8 cellular contexts compared by ENCODE assay signal in the genomic region with DNA sequence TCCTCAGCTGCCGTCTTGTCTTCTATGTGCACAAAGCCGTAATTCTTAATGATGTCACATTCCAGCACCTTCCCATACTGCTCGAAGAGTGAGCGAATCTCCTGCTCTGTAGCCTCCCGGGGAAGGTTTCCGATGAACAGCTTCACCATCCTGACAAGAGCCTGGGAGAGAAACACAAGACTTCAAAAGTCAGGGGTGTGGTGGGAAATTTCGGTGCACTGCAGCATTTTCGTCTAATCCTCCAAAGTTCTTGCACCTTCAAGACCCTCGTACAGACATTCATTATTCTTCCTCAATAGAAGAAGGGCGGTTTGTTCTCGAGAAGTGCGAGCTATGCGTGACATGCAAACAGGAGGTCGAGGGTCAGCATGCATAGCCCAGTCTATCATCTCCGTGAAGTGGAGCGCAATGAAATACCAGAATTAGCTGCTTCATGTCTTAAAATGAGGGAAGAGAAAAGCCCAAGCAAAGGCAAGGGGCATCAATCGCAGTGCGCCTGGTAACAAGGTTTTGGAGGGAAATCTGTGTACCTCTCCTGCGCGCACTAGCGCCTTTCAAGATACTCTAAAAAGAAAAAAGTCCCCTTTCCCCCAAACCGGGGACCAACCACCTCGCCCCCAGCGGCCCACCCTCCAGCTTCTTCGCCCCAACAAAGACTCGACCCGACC. TPM values are rescaled to one million over a fixed set of nuclear protein-coding genes. Genes with fewer than 3 reads are reported as not detected.
DNase-seq lines count a peak whose midpoint lies in the region; ATAC-seq, FAIRE-seq and TF ChIP-seq lines count a peak whose summit lies in the region.

No MANE protein-coding gene starts in this region.

- in situ Hi-C loops in GM12878 (cut with MboI): no loop called here

- H3K4me1 Mint-ChIP-seq in activated naive CD4-positive, alpha-beta T cell treated with anti-CD3 and anti-CD28 coated beads, Interleukin-2, amount 50 U/mL, for 24 hours: peaks cover 35% of the 10 kb centered on the region

- H2AFZ ChIP-seq in GM12878 (ENCODE audit: control insufficient read depth, low read depth, low read length): peak overlapping the region; percentile 89

- H3K36me3 ChIP-seq in GM12878 (ENCODE audit: control insufficient read depth in 2 of 2, insufficient read depth in 2 of 2, low read length in 1 of 2) (no peaks in the 10 kb centered on the region), lower lobe of right lung (no peaks in the 10 kb centered on the region), upper lobe of left lung (no peaks in the 10 kb centered on the region)

- H3K27me3 ChIP-seq in GM12878 (replicated peaks in 1 of 2; ENCODE audit: control insufficient read depth in 2 of 2, insufficient read depth in 2 of 2, low read length in 1 of 2): no peaks in the 10 kb centered on the region
- H3K27me3 ChIP-seq in lower lobe of right lung (ENCODE audit: low read depth): no peaks in the 10 kb centered on the region
- H3K27me3 ChIP-seq in upper lobe of left lung: no peaks in the 10 kb centered on the region

- H3K4me1 ChIP-seq in GM12878 (ENCODE audit: control insufficient read depth, insufficient read depth, low read length) (peaks cover 9% of the 10 kb centered on the region), lower lobe of right lung (peaks cover 38% of the 10 kb centered on the region), upper lobe of left lung (peaks cover 32 to 51% (median 40%) of the 10 kb centered on the region in 4 donors)

- RAD21 ChIA-PET in GM12878 (lab: Charles Lee; ENCODE audit: unreplicated experiment): interaction anchor here (0.7 to 4.0 kb wide), 27 partner anchors 16 to 491 kb away, joined by 3 to 74 read pairs (median 6); partner anchors contain the start of genes ACTN3, CCDC87, CCS and CTSF

- POLR2A ChIA-PET in GM12878 (lab: Charles Lee): interaction anchor here (0.6 to 3.2 kb wide), 16 partner anchors 9 to 238 kb away, joined by 3 to 26 read pairs (median 6); partner anchors contain the start of genes ACTN3, CCDC87, CCS and DPP3

- ATAC-seq in GM12878: no peak
- ATAC-seq in lower lobe of right lung: no peak
- ATAC-seq in upper lobe of left lung (ENCODE audit: low FRiP score in 2 of 2): no peak
- no peak for ATAC-seq in GM21381 (IDR thresholded peaks at IDR 0.05; ENCODE audit: unreplicated experiment)

- peaks cover 24% of the 10 kb centered on the region for H3K79me2 ChIP-seq in GM12878 (ENCODE audit: control insufficient read depth, insufficient read depth, low read length)

- peak overlapping the region; percentile 98 for H3K4me2 ChIP-seq in GM12878 (ENCODE audit: control insufficient read depth, insufficient read depth)

- FAIRE-seq in GM12878 (lab: Jason Lieb, UNC): no peak
- no peak for FAIRE-seq in urothelium cell line (lab: Jason Lieb, UNC)

- no peak for DNase-seq in activated naive CD4-positive, alpha-beta T cell treated with Interleukin-2 at 50 U/mL for 16 hours
- DNase-seq in GM12878 (ENCODE audit: low read depth, low spot score) (no peak), lower lobe of right lung (no peak), upper lobe of left lung (no peak), RPMI8226 (no peak), urothelium cell line (ENCODE audit: low spot score) (no peak)

- H3K27ac ChIP-seq in GM12878 (ENCODE audit: control insufficient read depth, insufficient read depth) (peak overlapping the region; percentile 89), lower lobe of right lung (peak overlapping the region; percentile 93), upper lobe of left lung (peak overlapping the region; percentile 89 to 98 (median 96))

- CTCF ChIA-PET in GM12878 (lab: Yijun Ruan, JAX): interaction anchor here (0.6 to 6.3 kb wide), 32 partner anchors 9 to 291 kb away, joined by 3 to 166 read pairs (median 8); partner anchors contain the start of genes ACTN3, BBS1, CCDC87 and CCS

- BruUV-seq in GM12878 (replicated peaks; lab: Mats Ljungman, UMichigan): no TSS peak

- SMC1A ChIA-PET in GM12878 (lab: Charles Lee; ENCODE audit: uncharacterized antibody, unreplicated experiment): interaction anchor here (0.6 to 4.2 kb wide), 21 partner anchors 13 to 238 kb away, joined by 3 to 74 read pairs (median 5); partner anchors contain the start of genes ACTN3, CCDC87, CCS and MRPL11

- TF ChIP-seq POLR2A in GM12878 (IDR thresholded peaks at IDR 0.05; ENCODE audit: low read depth, low read length): no peak
- TF ChIP-seq POLR2A in upper lobe of left lung (IDR thresholded peaks at IDR 0.05): no peak

- H3K9me3 Mint-ChIP-seq in activated naive CD4-positive, alpha-beta T cell treated with anti-CD3 and anti-CD28 coated beads, Interleukin-2, amount 50 U/mL, for 24 hours: no peaks in the 10 kb centered on the region

- no peaks in the 10 kb centered on the region for H3K27me3 Mint-ChIP-seq in activated naive CD4-positive, alpha-beta T cell treated with anti-CD3 and anti-CD28 coated beads, Interleukin-2, amount 50 U/mL, for 24 hours

- TF ChIP-seq RAD21 in GM12878 (IDR thresholded peaks at IDR 0.05; ENCODE audit: insufficient read depth, low read depth, low read length): no peak

- H3K36me3 Mint-ChIP-seq in activated naive CD4-positive, alpha-beta T cell treated with anti-CD3 and anti-CD28 coated beads, Interleukin-2, amount 50 U/mL, for 24 hours: peaks cover 4% of the 10 kb centered on the region

- H3K9me3 ChIP-seq in GM12878 (replicated peaks; ENCODE audit: control insufficient read depth, insufficient read depth, low read length): no peaks in the 10 kb centered on the region
- no peaks in the 10 kb centered on the region for H3K9me3 ChIP-seq in lower lobe of right lung
- no peaks in the 10 kb centered on the region for H3K9me3 ChIP-seq in upper lobe of left lung

- TF ChIP-seq CTCF in GM12878 (IDR thresholded peaks at IDR 0.05 in 2 of 3, conservative IDR thresholded peaks at IDR 0.05 in 1 of 3; ENCODE audit: control insufficient read depth in 2 of 3, extremely low read depth in 1 of 3, insufficient read depth in 1 of 3, low read depth in 3 of 3, low read length in 3 of 3): no peak
- TF ChIP-seq CTCF in lower lobe of right lung (IDR thresholded peaks at IDR 0.05): no peak
- TF ChIP-seq CTCF in upper lobe of left lung (IDR thresholded peaks at IDR 0.05): no peak

- H3K27ac Mint-ChIP-seq in activated naive CD4-positive, alpha-beta T cell treated with anti-CD3 and anti-CD28 coated beads, Interleukin-2, amount 50 U/mL, for 24 hours: peak overlapping the region; percentile 99

- WGBS in GM12878 (ENCODE audit: insufficient coverage, insufficient replicate concordance, low lambda C conversion rate, missing lambda C conversion rate): 37% methylated on average over 25 of the region's 27 CpGs
- 8 to 9% methylated on average over 22 to 27 of the region's 27 CpGs for WGBS in upper lobe of left lung, 2 donors

- TF ChIP-seq EP300 in GM12878 (IDR thresholded peaks at IDR 0.05; ENCODE audit: borderline replicate concordance in 1 of 2, control insufficient read depth in 1 of 2, low read depth in 2 of 2, low read length in 2 of 2) (no peak), upper lobe of left lung (IDR thresholded peaks at IDR 0.05) (no peak)

- H3K9ac ChIP-seq in GM12878 (ENCODE audit: control insufficient read depth, insufficient read depth, low read length): peak overlapping the region; percentile 78

- intact Hi-C loops in GM12878 (cut with micrococcal nuclease; ENCODE audit: unreplicated experiment): loop anchor here (2.0 to 10.0 kb wide), 4 partner anchors 60 to 242 kb away; partner anchors contain the start of genes CCDC87, CCS, DPP3 and MRPL11
- intact Hi-C loops in lower lobe of right lung (cut with DNase I): no loop called here

- H3K4me3 ChIP-seq in GM12878: peak overlapping the region; percentile 75
- H3K4me3 ChIP-seq in lower lobe of right lung: peak overlapping the region; percentile 85
- H3K4me3 ChIP-seq in upper lobe of left lung: peak overlapping the region; percentile 31 to 91 (median 82)

- no peaks in the 10 kb centered on the region for H4K20me1 ChIP-seq in GM12878 (ENCODE audit: control insufficient read depth, insufficient read depth)

- H3K4me3 Mint-ChIP-seq in activated naive CD4-positive, alpha-beta T cell treated with anti-CD3 and anti-CD28 coated beads, Interleukin-2, amount 50 U/mL, for 24 hours: peak overlapping the region; percentile 98

RNA-seq across cellular contexts. Expression of gene RBM4B, which starts 0.6 kb away (rescaled TPM):
- 27.5 and 32.5 TPM in 2 replicates for total RNA-seq in GM12878 (2013; cell fraction: nucleolus; rRNA removed)
- total RNA-seq in GM12878 (2014; rRNA removed) (15.5 and 16.2 TPM in 2 replicates), GM12878 (2014; rRNA removed; fragmentation: Illumina TruSeq; extraction: Trizol) (16.4 and 17.2 TPM in 2 replicates), GM12878 (2021) (15.0 and 16.1 TPM in 2 replicates), lower lobe of right lung (17.6 TPM), upper lobe of left lung (10 to 100 TPM in 4 of 6 donors, 1 to 10 TPM in 2; 7.3 to 27.2 (median 13.9) TPM)
- 13.4 TPM for polyA plus RNA-seq in GM12878 (2011; ENCODE audit: low read depth)
- polyA plus RNA-seq in GM12878 (2011; rRNA removed) (37.0 and 38.1 TPM in 2 replicates), GM12878 (2014; fragmentation: Illumina TruSeq; extraction: Trizol) (19.4 and 20.6 TPM in 2 replicates), GM12878 (2014; fragmentation: Nextera tagmentation; extraction: Ambion mirVana) (10 to 100 TPM; 17.2 to 23.8 TPM), GM12878 (2014; rRNA removed) (23.6 and 26.5 TPM in 2 replicates), GM12878 (2016; fragmentation: Nextera tagmentation; extraction: Ambion mirVana) (10 to 100 TPM; 28.1 to 36.8 TPM)
- 26.1 and 30.9 TPM in 2 replicates for polyA plus RNA-seq in GM12878 (2011; cell fraction: cytosol; rRNA removed)
- 38.9 and 44.5 TPM in 2 replicates for polyA plus RNA-seq in GM12878 (2011; cell fraction: nucleus; rRNA removed)
- 15.6 and 15.9 TPM in 2 replicates for polyA plus RNA-seq in GM12878 (2012)
- 22.2 and 29.0 TPM in 2 replicates for polyA minus RNA-seq in GM12878 (2011; rRNA and poly(A)+ RNA removed)
- 6.8 and 9.6 TPM in 2 replicates for polyA minus RNA-seq in GM12878 (2011; cell fraction: cytosol; rRNA and poly(A)+ RNA removed)
- polyA minus RNA-seq in GM12878 (2011; cell fraction: nucleus; rRNA and poly(A)+ RNA removed): 12.5 and 15.0 TPM in 2 replicates

RNA-seq across cellular contexts. Expression of gene RBM4, which starts 38.6 kb away (rescaled TPM):
- 142 and 143 TPM in 2 replicates for total RNA-seq in GM12878 (2013; cell fraction: nucleolus; rRNA removed)
- 98.9 and 105 TPM in 2 replicates for total RNA-seq in GM12878 (2014; rRNA removed)
- 107 and 108 TPM in 2 replicates for total RNA-seq in GM12878 (2014; rRNA removed; fragmentation: Illumina TruSeq; extraction: Trizol)
- total RNA-seq in GM12878 (2021): 112 and 130 TPM in 2 replicates
- 132 TPM for polyA plus RNA-seq in GM12878 (2011; ENCODE audit: low read depth)
- 170 and 175 TPM in 2 replicates for polyA plus RNA-seq in GM12878 (2011; rRNA removed)
- polyA plus RNA-seq in GM12878 (2011; cell fraction: cytosol; rRNA removed): 143 and 169 TPM in 2 replicates
- polyA plus RNA-seq in GM12878 (2011; cell fraction: nucleus; rRNA removed): 132 and 151 TPM in 2 replicates
- 111 and 127 TPM in 2 replicates for polyA plus RNA-seq in GM12878 (2012)
- polyA plus RNA-seq in GM12878 (2014; fragmentation: Illumina TruSeq; extraction: Trizol): 115 and 121 TPM in 2 replicates
- polyA plus RNA-seq in GM12878 (2014; fragmentation: Nextera tagmentation; extraction: Ambion mirVana): 100 to 1,000 TPM; 163 to 224 TPM
- polyA plus RNA-seq in GM12878 (2014; rRNA removed): 128 and 135 TPM in 2 replicates
- polyA plus RNA-seq in GM12878 (2016; fragmentation: Nextera tagmentation; extraction: Ambion mirVana): 100 to 1,000 TPM; 141 to 144 TPM
- 132 and 251 TPM in 2 replicates for polyA minus RNA-seq in GM12878 (2011; rRNA and poly(A)+ RNA removed)
- 37.8 and 46.9 TPM in 2 replicates for polyA minus RNA-seq in GM12878 (2011; cell fraction: cytosol; rRNA and poly(A)+ RNA removed)
- 55.6 and 83.2 TPM in 2 replicates for polyA minus RNA-seq in GM12878 (2011; cell fraction: nucleus; rRNA and poly(A)+ RNA removed)
- 107 TPM for total RNA-seq in lower lobe of right lung
- 100 to 1,000 TPM in 2 of 6 donors, 10 to 100 TPM in 4; 62.4 to 103 (median 90.2) TPM for total RNA-seq in upper lobe of left lung

RNA-seq across cellular contexts. Expression of gene SPTBN2, which starts 52.0 kb away (rescaled TPM):
- total RNA-seq in GM12878 (2013; cell fraction: nucleolus; rRNA removed): 0.51 and 0.61 TPM in 2 replicates
- 0.87 and 1.0 TPM in 2 replicates for total RNA-seq in GM12878 (2014; rRNA removed)
- total RNA-seq in GM12878 (2014; rRNA removed; fragmentation: Illumina TruSeq; extraction: Trizol): 0.37 and 0.40 TPM in 2 replicates
- total RNA-seq in GM12878 (2021): 0.69 and 0.98 TPM in 2 replicates
- polyA plus RNA-seq in GM12878 (2011; ENCODE audit: low read depth): 1.1 TPM
- polyA plus RNA-seq in GM12878 (2011; rRNA removed): not detected in 2 replicates
- polyA plus RNA-seq in GM12878 (2011; cell fraction: cytosol; rRNA removed): under 0.01 and 0.03 TPM in 2 replicates
- 0.10 and 0.18 TPM in 2 replicates for polyA plus RNA-seq in GM12878 (2011; cell fraction: nucleus; rRNA removed)
- polyA plus RNA-seq in GM12878 (2012): 0.47 and 0.63 TPM in 2 replicates
- polyA plus RNA-seq in GM12878 (2014; fragmentation: Illumina TruSeq; extraction: Trizol): 0.10 and 0.38 TPM in 2 replicates
- polyA plus RNA-seq in GM12878 (2014; fragmentation: Nextera tagmentation; extraction: Ambion mirVana): not detected
- polyA plus RNA-seq in GM12878 (2014; rRNA removed): 0.74 and 0.77 TPM in 2 replicates
- not detected for polyA plus RNA-seq in GM12878 (2016; fragmentation: Nextera tagmentation; extraction: Ambion mirVana)
- polyA minus RNA-seq in GM12878 (2011; rRNA and poly(A)+ RNA removed): 0.05 and 0.22 TPM in 2 replicates
- polyA minus RNA-seq in GM12878 (2011; cell fraction: cytosol; rRNA and poly(A)+ RNA removed): 1.3 and 1.5 TPM in 2 replicates
- 0.12 and 0.67 TPM in 2 replicates for polyA minus RNA-seq in GM12878 (2011; cell fraction: nucleus; rRNA and poly(A)+ RNA removed)
- total RNA-seq in lower lobe of right lung: 6.4 TPM
- total RNA-seq in upper lobe of left lung: 10 to 100 TPM in 5 of 6 donors, 1 to 10 TPM in 1; 9.3 to 45.1 (median 21.1) TPM
